8 cellular contexts compared by ENCODE assay signal in the genomic region with DNA sequence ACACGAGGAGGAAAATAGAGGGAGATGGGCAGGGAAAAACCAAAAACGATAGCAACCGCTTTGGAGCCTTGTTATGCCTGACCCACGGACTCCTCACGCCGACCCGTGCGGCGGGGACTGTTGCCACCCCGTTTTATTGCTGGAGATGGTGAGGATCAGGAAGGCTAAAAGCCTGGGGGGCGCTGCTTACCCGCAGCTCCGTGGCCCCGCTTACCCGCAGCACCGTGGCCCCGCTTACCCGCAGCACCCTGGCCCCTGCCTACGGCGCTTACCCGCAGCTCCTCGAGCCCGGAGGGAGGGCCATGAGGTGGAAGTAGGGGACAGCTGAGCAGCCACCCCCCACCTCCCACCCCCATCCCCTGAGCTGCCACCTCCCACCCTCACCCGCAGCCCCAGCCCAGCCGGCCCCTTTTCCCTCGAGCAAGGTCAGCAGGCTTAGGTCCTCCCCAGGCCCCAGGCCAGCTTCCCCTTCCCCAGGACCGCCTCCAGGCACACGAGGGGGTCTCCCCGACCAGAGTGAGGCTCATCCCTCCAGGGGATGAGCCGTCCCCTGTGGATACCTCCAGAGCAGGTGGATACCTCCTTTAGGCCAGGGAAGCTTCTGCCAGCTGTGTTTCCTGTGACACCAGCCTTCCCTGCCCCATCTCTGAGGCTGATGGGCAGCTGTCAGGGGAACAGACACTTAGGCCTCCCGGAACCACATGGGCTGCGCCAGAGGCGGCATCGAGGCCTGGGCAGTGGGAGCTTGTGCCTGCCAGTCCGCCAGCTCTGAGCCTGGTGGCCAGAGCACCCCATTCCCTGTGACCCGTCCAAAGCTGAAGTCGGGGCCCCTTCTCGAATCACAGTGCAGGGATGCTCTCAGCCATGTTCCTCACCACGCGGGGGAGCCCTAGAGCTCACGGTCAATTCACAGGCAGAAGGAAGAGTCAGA.
DNase-seq lines count a peak whose midpoint lies in the region; ATAC-seq, FAIRE-seq and TF ChIP-seq lines count a peak whose summit lies in the region.

No MANE protein-coding gene starts in this region.

- H3K27me3 Mint-ChIP-seq in activated B cell treated with CpG ODN at 0.5 μM for 24 hours, result peaks cover 29% of the 10 kb centered on the region

- TF ChIP-seq CTCF in D721Med (IDR thresholded peaks at IDR 0.05; ENCODE audit: insufficient read depth, missing control alignments) (peak; percentile 61), activated B cell treated with CpG ODN at 0.5 μM for 24 hours (IDR thresholded peaks at IDR 0.05) (peak; percentile 24), bronchial epithelial cell (IDR thresholded peaks at IDR 0.05; ENCODE audit: insufficient read depth, low read length, severe bottlenecking) (peak; percentile 85)

- H3K36me3 Mint-ChIP-seq in activated B cell treated with CpG ODN at 0.5 μM for 24 hours (ENCODE audit: low read depth), result no peaks in the 10 kb centered on the region

- H3K27me3 ChIP-seq in bronchial epithelial cell (ENCODE audit: control insufficient read depth, insufficient read depth, low read length), result peaks cover 2% of the 10 kb centered on the region

- H3K4me3 ChIP-seq in bronchial epithelial cell (ENCODE audit: low read depth, low read length), result no peak overlapping the region

- no peaks in the 10 kb centered on the region for H3K36me3 ChIP-seq in bronchial epithelial cell (ENCODE audit: control insufficient read depth, insufficient read depth, low read length)

- ATAC-seq in activated B cell treated with CpG ODN at 0.5 μM for 24 hours (ENCODE audit: low read depth) (peak; percentile 81), HG02678 (IDR thresholded peaks at IDR 0.05; ENCODE audit: unreplicated experiment) (no peak), HG02870 (IDR thresholded peaks at IDR 0.05; ENCODE audit: unreplicated experiment) (no peak)

- POLR2A ChIA-PET in activated B cell treated with CpG ODN at 0.5 μM for 24 hours (lab: Charles Lee), result interaction anchor here (1.2 to 3.2 kb wide), 5 partner anchors 14 to 99 kb away, joined by 4 to 37 read pairs (median 19); a partner anchor contains a TSS

- peak overlapping the region; percentile 45 for H3K4me3 Mint-ChIP-seq in activated B cell treated with CpG ODN at 0.5 μM for 24 hours

- CTCF ChIA-PET in activated B cell treated with CpG ODN at 0.5 μM for 24 hours (lab: Charles Lee), result interaction anchor here (0.6 to 13.0 kb wide), 26 partner anchors 9 to 123 kb away, joined by 3 to 472 read pairs (median 4); a partner anchor contains a TSS

- H3K4me1 Mint-ChIP-seq in activated B cell treated with CpG ODN at 0.5 μM for 24 hours, result peaks cover 5% of the 10 kb centered on the region

- H3K9me3 Mint-ChIP-seq in activated B cell treated with CpG ODN at 0.5 μM for 24 hours, result no peaks in the 10 kb centered on the region

- FAIRE-seq in D721Med (lab: Jason Lieb, UNC) (no peak), bronchial epithelial cell (lab: Jason Lieb, UNC) (no peak)

- no peak overlapping the region for H3K27ac Mint-ChIP-seq in activated B cell treated with CpG ODN at 0.5 μM for 24 hours

- DNase-seq in D721Med (ENCODE audit: insufficient read length, low spot score) (no peak), KG1 (lab: John Stamatoyannopoulos, UW) (peak; percentile 32), activated B cell treated with CpG ODN at 0.5 μM for 24 hours (peak; percentile 70), bronchial epithelial cell (ENCODE audit: low read depth) (peak; percentile 44), medulla oblongata (ENCODE audit: extremely low spot score) (peak; percentile 43)
- peak; percentile 60 to 75 for DNase-seq in stimulated activated CD8-positive, alpha-beta memory T cell treated with anti-CD3 and anti-CD28 coated beads, Interleukin-2, amount 100 ng/mL, for 48 hours (ENCODE audit: low read depth in 2 of 2)

- intact Hi-C loops in activated B cell treated with CpG ODN at 0.5 μM for 24 hours (cut with micrococcal nuclease), result loop anchor here (1.0 to 5.0 kb wide), 3 partner anchors 16 to 75 kb away; no protein-coding TSS in a partner anchor

Comparison
In these comparisons a context has a peak if more than half of its experiments do, and no peak if none do; other contexts are left out.
1. CTCF ChIP-seq: peak in every context shown above with its lines; median percentile 85 in bronchial epithelial cell; 61 in D721Med; 24 in activated B cell treated with CpG ODN at 0.5 μM for 24 hours.